ENCODE assay signal across 21 cellular contexts in the genomic region with DNA sequence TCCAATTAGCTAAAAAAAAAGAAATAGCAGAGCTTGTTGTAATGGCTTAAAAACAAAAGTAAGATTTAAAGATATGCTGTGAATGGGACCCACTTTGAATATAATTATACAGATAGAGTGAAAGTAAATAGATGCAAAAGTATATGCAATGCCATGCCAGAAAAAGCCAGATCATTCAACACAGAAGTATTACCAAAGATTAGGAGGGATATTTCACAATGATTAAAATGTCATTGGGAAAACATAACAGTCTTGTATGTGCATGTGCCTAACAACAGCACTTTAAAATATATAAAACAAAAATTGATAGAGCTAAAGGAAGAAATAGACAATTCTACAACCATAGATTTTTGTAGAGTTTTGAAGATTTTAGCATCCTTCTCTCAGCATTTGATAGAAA. TPM values are rescaled to one million over a fixed set of nuclear protein-coding genes. Genes with fewer than 3 reads are reported as not detected.
DNase-seq lines count a peak whose midpoint lies in the region; ATAC-seq, FAIRE-seq and TF ChIP-seq lines count a peak whose summit lies in the region.
"Had no signal": no experiment of that assay in that cellular context is flagged by ENCODE, and none has a peak within 500 bp of the region (broad histone marks: within the 10 kb centered on the region; RNA-seq: fewer than 3 reads in every experiment).

No MANE protein-coding gene starts in this region.

- no peak overlapping the region for H2AFZ ChIP-seq in ACC112 (ENCODE audit: low read length, unreplicated experiment)

- H3K36me3 Mint-ChIP-seq in activated naive CD4-positive, alpha-beta T cell treated with anti-CD3 and anti-CD28 coated beads for 36 hours (ENCODE audit: low read depth), result peaks cover 7% of the 10 kb centered on the region
- H3K36me3 Mint-ChIP-seq: IgD-negative memory B cell had no signal

- H3K27me3 ChIP-seq in ACC112 (ENCODE audit: insufficient read depth, low read length), result no peaks in the 10 kb centered on the region
- H3K27me3 ChIP-seq in RWPE2 (ENCODE audit: insufficient read depth, poor library complexity, severe bottlenecking), result no peaks in the 10 kb centered on the region
- H3K27me3 ChIP-seq: BLaER1 had no signal

- no peak overlapping the region for H3K4me3 ChIP-seq in ACC112 (ENCODE audit: low read depth, low read length)
- no peak overlapping the region for H3K4me3 ChIP-seq in RWPE2 (ENCODE audit: severe bottlenecking)
- H3K4me3 ChIP-seq in epithelial cell of esophagus (ENCODE audit: low read length), result no peak overlapping the region
- H3K4me3 ChIP-seq: BLaER1, GM12878, HAP-1 had no signal

- H3K9me3 ChIP-seq in RWPE2 (ENCODE audit: severe bottlenecking), result peaks cover 7% of the 10 kb centered on the region
- H3K9me3 ChIP-seq: HAP-1 had no signal

- no peak for ATAC-seq in RWPE2 (ENCODE audit: low read depth)
- ATAC-seq: GM12878, Panc1 had no signal

- H3K27ac ChIP-seq in ACC112 (ENCODE audit: low read depth, low read length) (peak overlapping the region; percentile 63), RWPE2 (ENCODE audit: poor library complexity, severe bottlenecking) (peak overlapping the region; percentile 100)
- H3K27ac ChIP-seq: BLaER1 had no signal

- CTCF ChIA-PET in activated naive CD4-positive, alpha-beta T cell treated with anti-CD3 and anti-CD28 coated beads for 36 hours (lab: Charles Lee), result interaction anchor here (0.6 to 1.2 kb wide), 5 partner anchors 24 to 85 kb away, joined by 3 to 4 read pairs (median 3); no protein-coding TSS in a partner anchor

- TF ChIP-seq CTCF in RWPE2 (IDR thresholded peaks at IDR 0.05; ENCODE audit: poor library complexity, severe bottlenecking) (no peak), epithelial cell of esophagus (IDR thresholded peaks at IDR 0.05; ENCODE audit: insufficient read depth, low read depth, low read length, missing control alignments) (no peak)

- peaks cover 15% of the 10 kb centered on the region for H3K4me1 Mint-ChIP-seq in activated naive CD4-positive, alpha-beta T cell treated with anti-CD3 and anti-CD28 coated beads for 36 hours (ENCODE audit: low read depth)
- H3K4me1 Mint-ChIP-seq: IgD-negative memory B cell had no signal

- intact Hi-C loops in activated naive CD4-positive, alpha-beta T cell treated with anti-CD3 and anti-CD28 coated beads for 36 hours (cut with micrococcal nuclease), result no loop called here

- no peak overlapping the region for H3K4me3 Mint-ChIP-seq in activated naive CD4-positive, alpha-beta T cell treated with anti-CD3 and anti-CD28 coated beads for 36 hours
- H3K4me3 Mint-ChIP-seq: CD4-positive, alpha-beta memory T cell; IgD-negative memory B cell had no signal

- no peaks in the 10 kb centered on the region for H3K79me2 ChIP-seq in ACC112 (ENCODE audit: control insufficient read depth, insufficient read depth, low read length, unreplicated experiment)

- no peak for TF ChIP-seq POLR2A in GM12891 (IDR thresholded peaks at IDR 0.05; ENCODE audit: low read depth, low read length)

- peaks cover 5% of the 10 kb centered on the region for H3K27me3 Mint-ChIP-seq in activated naive CD4-positive, alpha-beta T cell treated with anti-CD3 and anti-CD28 coated beads for 36 hours (ENCODE audit: low read depth)

- no peak overlapping the region for H3K27ac Mint-ChIP-seq in activated naive CD4-positive, alpha-beta T cell treated with anti-CD3 and anti-CD28 coated beads for 36 hours
- H3K27ac Mint-ChIP-seq: IgD-negative memory B cell had no signal

- peaks cover 13% of the 10 kb centered on the region; the same call in 1 of the 2 replicates for H3K36me3 ChIP-seq in ACC112 (ENCODE audit: insufficient read depth, low read length)
- peaks cover 13% of the 10 kb centered on the region; the same call in 1 of the 2 replicates for H3K36me3 ChIP-seq in RWPE2 (ENCODE audit: low read depth)
- H3K36me3 ChIP-seq: BLaER1, HAP-1 had no signal

- DNase-seq in RWPE2 (ENCODE audit: low spot score) (no peak), epithelial cell of esophagus (ENCODE audit: low read depth) (peak; percentile 57), iris pigment epithelial cell (ENCODE audit: low read depth) (peak; percentile 65), RKO (ENCODE audit: low spot score) (no peak), GM12891 (ENCODE audit: insufficient read length, low spot score) (no peak)
- DNase-seq in activated naive CD4-positive, alpha-beta T cell treated with anti-CD3 and anti-CD28 coated beads for 36 hours, result no peak
- DNase-seq: Calu3; CD4-positive, alpha-beta memory T cell; DMS53; Kasumi-1; NCI-H1694 treated with DMSO at 0.1 percent for 48 hours; SHP77 had no signal

- no peak for FAIRE-seq in GM12891 (lab: Jason Lieb, UNC)
- FAIRE-seq: GM12878, GM19239, HTR-8/SVneo had no signal

- H3K9me3 Mint-ChIP-seq in activated naive CD4-positive, alpha-beta T cell treated with anti-CD3 and anti-CD28 coated beads for 36 hours, result peaks cover 6% of the 10 kb centered on the region

- H3K4me1 ChIP-seq in ACC112 (ENCODE audit: control insufficient read depth, insufficient read depth, low read length, unreplicated experiment), result peaks cover 36% of the 10 kb centered on the region
- peaks cover 43% of the 10 kb centered on the region for H3K4me1 ChIP-seq in RWPE2 (ENCODE audit: insufficient read depth, poor library complexity, severe bottlenecking)
- H3K4me1 ChIP-seq: HAP-1 had no signal

TF ChIP-seq in GM12891, 5 proteins besides CTCF, POLR2A, EP300 and RAD21:
- TF ChIP-seq PAX5 (IDR thresholded peaks at IDR 0.05; ENCODE audit: insufficient read depth, low read length, severe bottlenecking) (no peak), TAF1 (IDR thresholded peaks at IDR 0.05; ENCODE audit: low read depth, low read length) (no peak), SPI1 (IDR thresholded peaks at IDR 0.05; ENCODE audit: low read depth, low read length) (no peak), POU2F2 (IDR thresholded peaks at IDR 0.05; ENCODE audit: low read depth, low read length) (no peak), POLR2AphosphoS5 (IDR thresholded peaks at IDR 0.05; ENCODE audit: low read depth, low read length) (no peak)
TF ChIP-seq in GM12891: peak in this region for 0.

RNA-seq across cellular contexts. Expression of a gene that starts 19.9 kb away (rescaled TPM):
- not detected for total RNA-seq in activated naive CD4-positive, alpha-beta T cell treated with anti-CD3 and anti-CD28 coated beads for 36 hours
- 0.14 TPM for polyA plus RNA-seq in GM12891 (2012; ENCODE audit: low read depth, missing spikeins)
- total RNA-seq: CD4-positive, alpha-beta memory T cell; NCI-H460 had no signal
- polyA plus RNA-seq: CD4-positive, alpha-beta memory T cell; IgD-negative memory B cell had no signal

Comparison
In these comparisons a context has a peak if more than half of its experiments do, and no peak if none do; other contexts are left out.
1. DNase-seq: peak in epithelial cell of esophagus (single experiment) and iris pigment epithelial cell (single experiment); none in RWPE2 (single experiment), RKO (single experiment), activated naive CD4-positive, alpha-beta T cell treated with anti-CD3 and anti-CD28 coated beads for 36 hours (single experiment) and GM12891 (single experiment).